ENCODE assay signal across 8 cellular contexts in the genomic region with DNA sequence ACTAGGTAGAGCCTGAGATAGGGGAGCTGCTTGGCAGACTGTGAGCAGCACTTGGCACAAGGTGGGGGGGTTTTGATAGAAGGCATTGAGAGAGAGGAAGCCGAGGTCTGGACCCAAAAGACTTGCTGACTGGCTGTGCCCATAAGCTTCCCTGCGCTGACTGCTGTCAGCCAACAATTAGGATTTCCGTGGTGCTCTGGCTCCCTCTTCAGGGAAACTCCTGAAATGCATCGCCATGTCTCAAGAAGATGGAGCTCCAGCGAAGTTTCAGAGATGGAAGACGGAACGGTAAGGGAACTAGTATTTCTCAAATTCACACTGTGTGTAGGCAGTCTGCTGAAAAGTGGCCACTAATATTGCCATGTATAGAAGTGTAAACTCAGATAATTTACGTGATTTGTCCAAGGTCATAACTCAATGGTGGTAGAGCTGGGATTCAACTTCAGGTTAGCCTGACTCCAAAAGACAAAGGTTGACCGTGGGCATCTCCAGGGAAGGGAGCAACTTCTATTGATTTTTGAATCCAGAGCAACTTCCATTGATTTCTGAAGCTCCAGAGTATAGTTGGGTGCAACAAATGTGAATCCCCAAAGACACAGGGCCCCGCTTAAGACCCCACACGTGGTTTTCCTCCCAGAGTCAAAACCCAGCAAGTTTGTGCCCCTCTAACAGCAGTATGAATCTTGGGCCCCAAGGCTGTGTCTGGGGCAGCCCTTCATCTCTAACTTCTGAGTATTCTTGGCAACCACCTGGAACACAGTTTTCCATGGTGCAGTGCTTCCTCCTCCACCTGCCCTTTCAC. TPM values are rescaled to one million over a fixed set of nuclear protein-coding genes. Genes with fewer than 3 reads are reported as not detected.
DNase-seq lines count a peak whose midpoint lies in the region; ATAC-seq and TF ChIP-seq lines count a peak whose summit lies in the region.

No MANE protein-coding gene starts in this region.

- peak; percentile 73 to 93 (median 89) for TF ChIP-seq CTCF in heart right ventricle (IDR thresholded peaks at IDR 0.05)

- peak; percentile 28 for DNase-seq in NCI-H146 (lab: John Stamatoyannopoulos, UW)
- DNase-seq in NCI-H146 treated with DMSO at 0.1 percent for 48 hours (lab: John Stamatoyannopoulos, UW; ENCODE audit: unreplicated experiment), result no peak
- peak; percentile 70 for DNase-seq in M059J (ENCODE audit: low read depth)
- peak; percentile 90 for DNase-seq in SKM-1 treated with dmso at 0.1 percent for 144 hours (lab: John Stamatoyannopoulos, UW; ENCODE audit: unreplicated experiment)
- peak; percentile 80 for DNase-seq in activated naive CD4-positive, alpha-beta T cell treated with anti-CD3 and anti-CD28 coated beads, Interleukin-2, amount 50 U/mL, for 16 hours
- peak; percentile 62 to 75 for DNase-seq in heart right ventricle
- peak; percentile 72 for DNase-seq in renal cortical epithelial cell (ENCODE audit: low read depth)
- DNase-seq in aorta, result peak; percentile 82 to 85

- no peak overlapping the region for H3K4me3 ChIP-seq in heart right ventricle
- H3K4me3 ChIP-seq in aorta (ENCODE audit: low read length in 2 of 2), result no peak overlapping the region

- H3K4me1 ChIP-seq in heart right ventricle (peaks cover 0 to 12% (median 4%) of the 10 kb centered on the region in 9 donors), aorta (ENCODE audit: control insufficient read depth in 1 of 2, insufficient read depth in 2 of 2, low read length in 2 of 2) (peaks cover 0 to 2% of the 10 kb centered on the region in 2 donors)

- no peaks in the 10 kb centered on the region for H3K36me3 ChIP-seq in heart right ventricle
- no peaks in the 10 kb centered on the region for H3K36me3 ChIP-seq in aorta (ENCODE audit: control insufficient read depth in 1 of 2, insufficient read depth in 2 of 2, low read length in 1 of 2)

- ATAC-seq in heart right ventricle, result peak; percentile 72 to 87 (median 80)
- ATAC-seq in aorta (ENCODE audit: low FRiP score), result peak; percentile 91

- intact Hi-C loops in heart right ventricle (cut with DNase I), result loop anchor here (1.0 to 10.0 kb wide), 11 partner anchors 18 to 406 kb away; no protein-coding TSS in a partner anchor
- intact Hi-C loops in aorta (cut with DNase I), result loop anchor here (1.0 to 5.0 kb wide), 3 partner anchors 266 to 406 kb away; no protein-coding TSS in a partner anchor

- H3K27me3 ChIP-seq in heart right ventricle (peaks cover 0 to 5% (median 0%) of the 10 kb centered on the region in 7 donors), aorta (ENCODE audit: control insufficient read depth in 1 of 2, insufficient read depth in 2 of 2, low read length in 1 of 2) (no peaks in the 10 kb centered on the region)

- 29 to 30% methylated on average over 11 of the region's 11 CpGs for WGBS in heart right ventricle, 2 donors
- 27 to 29% methylated on average over 11 of the region's 11 CpGs for WGBS in aorta, 2 donors

- H3K9me3 ChIP-seq in heart right ventricle (no peaks in the 10 kb centered on the region), aorta (ENCODE audit: control insufficient read depth, low read length) (no peaks in the 10 kb centered on the region)

- H3K27ac ChIP-seq in heart right ventricle, result no peak overlapping the region
- no peak overlapping the region for H3K27ac ChIP-seq in aorta (ENCODE audit: low read depth in 1 of 2, low read length in 2 of 2)

RNA-seq across cellular contexts. Expression of a gene that starts 44.5 kb away (rescaled TPM):
- not detected in 2 replicates for total RNA-seq in M059J (2014; rRNA removed; shearing (Covaris generic))
- total RNA-seq in heart right ventricle, result not detected
- polyA plus RNA-seq in heart right ventricle, result under 1 TPM in 1 of 2 donors, not detected in 1; 0.62 TPM
- total RNA-seq in renal cortical epithelial cell, result not detected in 2 replicates
- not detected for total RNA-seq in aorta
- polyA plus RNA-seq in aorta, result 1 to 10 TPM; 1.4 to 3.0 TPM

RNA-seq across cellular contexts. Expression of a gene that starts 52.0 kb away (rescaled TPM):
- not detected in 2 replicates for total RNA-seq in M059J (2014; rRNA removed; shearing (Covaris generic))
- total RNA-seq in heart right ventricle, result not detected
- polyA plus RNA-seq in heart right ventricle, result under 1 TPM in 1 of 2 donors, not detected in 1; 0.07 TPM
- not detected in 2 replicates for total RNA-seq in renal cortical epithelial cell
- total RNA-seq in aorta, result not detected
- polyA plus RNA-seq in aorta, result under 1 TPM in 1 of 2 donors, not detected in 1; 0.15 TPM

RNA-seq across cellular contexts. Expression of a gene that starts 55.7 kb away (rescaled TPM):
- total RNA-seq in M059J (2014; rRNA removed; shearing (Covaris generic)), result not detected in 2 replicates
- not detected for total RNA-seq in heart right ventricle
- polyA plus RNA-seq in heart right ventricle, result under 1 TPM in 1 of 2 donors, not detected in 1; 0.10 TPM
- total RNA-seq in renal cortical epithelial cell, result not detected in 2 replicates
- total RNA-seq in aorta, result not detected
- polyA plus RNA-seq in aorta, result 1 to 10 TPM in 1 of 2 donors, under 1 TPM in 1; 0.18 to 1.1 TPM
